1 cellular context compared by ENCODE assay signal in genomic region chr6:28563420-28564095, GRCh38.
TF ChIP-seq lines count a peak whose summit lies in the region.

No MANE protein-coding gene starts in this region.

TF ChIP-seq in H1, 55 proteins besides CTCF, POLR2A, EP300 and RAD21 (continued from another document):
- TF ChIP-seq NANOG (IDR thresholded peaks at IDR 0.05; ENCODE audit: insufficient read depth, low read depth, low read length, poor library complexity, severe bottlenecking) (no peak), E2F6 (IDR thresholded peaks at IDR 0.05) (no peak), ASH2L (IDR thresholded peaks at IDR 0.05; ENCODE audit: low read length) (no peak), GTF2F1 (IDR thresholded peaks at IDR 0.05; ENCODE audit: borderline replicate concordance, low read depth, low read length) (no peak), CBX5 (IDR thresholded peaks at IDR 0.05; ENCODE audit: low read depth, low read length) (no peak), MAFK (IDR thresholded peaks at IDR 0.05; ENCODE audit: low read depth, low read length) (no peak), SP4 (IDR thresholded peaks at IDR 0.05; ENCODE audit: low read length) (no peak), TEAD4 (IDR thresholded peaks at IDR 0.05; ENCODE audit: low read depth, low read length) (no peak), BACH1 (IDR thresholded peaks at IDR 0.05; ENCODE audit: low read length) (no peak), RFX5 (IDR thresholded peaks at IDR 0.05; ENCODE audit: borderline replicate concordance, low read depth, low read length) (no peak), SP2 (IDR thresholded peaks at IDR 0.05; ENCODE audit: low read length) (no peak), SAP30 (IDR thresholded peaks at IDR 0.05; ENCODE audit: insufficient read depth, insufficient replicate concordance, low read length) (no peak)
